Comparison of ENCODE assay signal across 9 cellular contexts in genomic region chr19:42737581-42738011, GRCh38. TPM values are rescaled to one million over a fixed set of nuclear protein-coding genes. Genes with fewer than 3 reads are reported as not detected.
A peak's percentile ranks its signal among the peaks of the same experiment; 100 is the strongest.
DNase-seq lines count a peak whose midpoint lies in the region; ATAC-seq and TF ChIP-seq lines count a peak whose summit lies in the region.
"Not testable (repeated sequence)": the region's sequence is repeated elsewhere in the genome, so short reads cannot be mapped to it uniquely, and the experiment has no call there.
"Had no signal": no experiment of that assay in that cellular context is flagged by ENCODE, and none has a peak within 500 bp of the region (broad histone marks: within the 10 kb centered on the region; RNA-seq: fewer than 3 reads in every experiment).

No MANE protein-coding gene starts in this region.

- H3K79me2 ChIP-seq in PC-3 (ENCODE audit: low read length), result not testable (repeated sequence)

- not testable (repeated sequence) for H3K9me3 ChIP-seq in BLaER1; PC-3 (ENCODE audit: low read length)

- in situ Hi-C loops in astrocyte of the cerebellum (cut with HindIII; ENCODE audit: low sequenced_read_pairs), result not testable (repeated sequence)

- peak overlapping the region; percentile 26; the same call in 1 of the 2 replicates for H3K27ac ChIP-seq in BLaER1
- not testable (repeated sequence) for H3K27ac ChIP-seq in PC-3 (ENCODE audit: low read length)

- not testable (repeated sequence) for H3K4me3 ChIP-seq in BLaER1; PC-3 (ENCODE audit: low read length); astrocyte of the cerebellum (ENCODE audit: low read depth, low read length); cardiac fibroblast (replicated peaks in 1 of 2; ENCODE audit: low read depth in 2 of 2, low read length in 2 of 2); fibroblast of mammary gland (ENCODE audit: control insufficient read depth, low read depth, low read length); kidney epithelial cell (ENCODE audit: low read depth, low read length)

- ATAC-seq in PC-3, result not testable (repeated sequence)

- not testable (repeated sequence) for H2AFZ ChIP-seq in PC-3 (ENCODE audit: low read length)

- not testable (repeated sequence) for TF ChIP-seq CTCF in PC-3 (conservative IDR thresholded peaks at IDR 0.05; ENCODE audit: low read depth, low read length); astrocyte of the cerebellum (IDR thresholded peaks at IDR 0.05; ENCODE audit: low read depth, low read length, missing control alignments); cardiac fibroblast (IDR thresholded peaks at IDR 0.05; ENCODE audit: low read depth, low read length); fibroblast of mammary gland (conservative IDR thresholded peaks at IDR 0.05; ENCODE audit: control insufficient read depth, insufficient read depth, low read depth, low read length); kidney epithelial cell (IDR thresholded peaks at IDR 0.05; ENCODE audit: insufficient read depth, low read length, poor library complexity, severe bottlenecking)

- not testable (repeated sequence) for H3K36me3 ChIP-seq in BLaER1; PC-3 (ENCODE audit: low read depth, low read length); kidney epithelial cell (ENCODE audit: control insufficient read depth, insufficient read depth, low read length)

- not testable (repeated sequence) for H3K27me3 ChIP-seq in BLaER1; PC-3 (ENCODE audit: low read length); kidney epithelial cell (ENCODE audit: control insufficient read depth, insufficient read depth, low read length)

- intact Hi-C loops in PC-3 (cut with micrococcal nuclease), result not testable (repeated sequence)

- peaks cover 25% of the 10 kb centered on the region for H3K4me1 ChIP-seq in BLaER1
- H3K4me1 ChIP-seq in PC-3 (ENCODE audit: insufficient read depth, low read length), result not testable (repeated sequence)

- DNase-seq in HCEC 1CT (peak; percentile 31), PC-3 (peak; percentile 16), astrocyte of the cerebellum (ENCODE audit: low read depth) (peak; percentile 11), cardiac fibroblast (ENCODE audit: low read depth in 2 of 2) (peak; percentile 29 to 41), fibroblast of mammary gland (ENCODE audit: low read depth) (peak; percentile 50), kidney epithelial cell (ENCODE audit: low read depth) (peak; percentile 19)

- peak overlapping the region; percentile 61 for H3K4me2 ChIP-seq in BLaER1
- not testable (repeated sequence) for H3K4me2 ChIP-seq in PC-3 (ENCODE audit: low read length)

- POLR2A ChIA-PET in PC-3 (lab: Charles Lee; ENCODE audit: unreplicated experiment), result not testable (repeated sequence)

- not testable (repeated sequence) for BruUV-seq in PC-3 (replicated peaks; lab: Mats Ljungman, UMichigan)

- H3F3A ChIP-seq in PC-3 (ENCODE audit: low read length, unreplicated experiment), result not testable (repeated sequence)

- CTCF ChIA-PET in PC-3 (lab: Charles Lee), result not testable (repeated sequence)

- not testable (repeated sequence) for H3K9ac ChIP-seq in BLaER1; PC-3 (ENCODE audit: low read length)

- H4K20me1 ChIP-seq in BLaER1; PC-3 (ENCODE audit: low read length): not testable (repeated sequence)

- H3K9me2 ChIP-seq in PC-3 (replicated peaks; ENCODE audit: low read length), result not testable (repeated sequence)

RNA-seq across cellular contexts. Expression of gene PSG3, which starts 2.7 kb away (rescaled TPM):
- total RNA-seq in PC-3 (2014; rRNA removed), result not detected in 2 replicates
- total RNA-seq in kidney epithelial cell, result not detected in 2 replicates
- total RNA-seq: HT-29, SK-MEL-5 had no signal

RNA-seq across cellular contexts. Expression of gene PSG8, which starts 27.9 kb away (rescaled TPM):
- not detected in 2 replicates for total RNA-seq in PC-3 (2014; rRNA removed)
- not detected in 2 replicates for total RNA-seq in kidney epithelial cell
- total RNA-seq: HT-29 had no signal
